22 cellular contexts compared by ENCODE assay signal in genomic region chr9:92561374-92562329, GRCh38. TPM values are rescaled to one million over a fixed set of nuclear protein-coding genes. Genes with fewer than 3 reads are reported as not detected.
DNase-seq lines count a peak whose midpoint lies in the region; ATAC-seq and TF ChIP-seq lines count a peak whose summit lies in the region.
"Had no signal": no experiment of that assay in that cellular context is flagged by ENCODE, and none has a peak within 500 bp of the region (broad histone marks: within the 10 kb centered on the region; RNA-seq: fewer than 3 reads in every experiment).

No MANE protein-coding gene starts in this region.

- H4K20me1 ChIP-seq in mammary epithelial cell (ENCODE audit: insufficient read depth, low read length): no peaks in the 10 kb centered on the region

- no peak overlapping the region for H3K4me3 ChIP-seq in mammary epithelial cell (replicated peaks in 1 of 3; ENCODE audit: insufficient read depth in 1 of 3, low read depth in 2 of 3, low read length in 3 of 3)
- H3K4me3 ChIP-seq in fibroblast of villous mesenchyme (ENCODE audit: low read depth, low read length): no peak overlapping the region
- H3K4me3 ChIP-seq: body of pancreas, coronary artery, GM23338 had no signal

- BruUV-seq in mammary epithelial cell (replicated peaks; lab: Mats Ljungman, UMichigan): no TSS peak
- BruUV-seq in MCF 10A (replicated peaks; lab: Mats Ljungman, UMichigan): no TSS peak

- dilution Hi-C loops in mammary epithelial cell (cut with HindIII; ENCODE audit: low sequenced_read_pairs): no loop called here

- CTCF ChIA-PET in mammary epithelial cell (lab: Charles Lee; ENCODE audit: low non-redundant PET) (no interaction called here), MCF 10A (lab: Yijun Ruan, JAX) (no interaction called here)

- no peaks in the 10 kb centered on the region for H3K27me3 ChIP-seq in mammary epithelial cell (ENCODE audit: insufficient read depth, low read length)
- H3K27me3 ChIP-seq: body of pancreas had no signal

- H3K27me3 Mint-ChIP-seq in MCF 10A (ENCODE audit: insufficient read depth, unreplicated experiment) (no peaks in the 10 kb centered on the region), type B pancreatic cell (no peaks in the 10 kb centered on the region)
- no peaks in the 10 kb centered on the region for H3K27me3 Mint-ChIP-seq in activated CD4-positive, alpha-beta T cell treated with anti-CD3 and anti-CD28 coated beads, Interleukin-2, amount 10 ng/mL, durations not matched to agents 24 days and 14 days
- H3K27me3 Mint-ChIP-seq: activated CD4-positive, alpha-beta memory T cell treated with anti-CD3 and anti-CD28 coated beads, Interleukin-2, amount 10 ng/mL, durations not matched to agents 7 days and 5 days; activated naive CD4-positive, alpha-beta T cell treated with anti-CD3 and anti-CD28 coated beads, Interleukin-2, amount 10 ng/mL, durations not matched to agents 7 days and 5 days; activated T-cell treated with anti-CD3 and anti-CD28 coated beads, Interleukin-2, amount 50 U/mL, for 24 hours; CD4-positive, CD25-positive, alpha-beta regulatory T cell had no signal

- H3K36me3 ChIP-seq in mammary epithelial cell (ENCODE audit: insufficient read depth, low read length): no peaks in the 10 kb centered on the region

- H3K9me3 ChIP-seq in mammary epithelial cell (replicated peaks; ENCODE audit: insufficient read depth, low read length): no peaks in the 10 kb centered on the region
- H3K9me3 ChIP-seq: body of pancreas had no signal

- DNase-seq in mammary epithelial cell (peak; percentile 55), MCF 10A (ENCODE audit: unreplicated experiment) (no peak), amniotic epithelial cell (ENCODE audit: low read depth) (peak; percentile 69), fibroblast of villous mesenchyme (ENCODE audit: low read depth) (peak; percentile 77), type B pancreatic cell (ENCODE audit: extremely low spot score, unreplicated experiment) (no peak), AML-193 (lab: John Stamatoyannopoulos, UW) (no peak)
- DNase-seq in stimulated activated naive CD8-positive, alpha-beta T cell treated with anti-CD3 and anti-CD28 coated beads, Interleukin-15, Interleukin-2, amounts not matched to agents 100 U/mL and 50 U/mL, for 24 hours: no peak
- DNase-seq in activated CD4-positive, alpha-beta T cell treated with anti-CD3 and anti-CD28 coated beads, Interleukin-2, amount 10 ng/mL, durations not matched to agents 24 days and 14 days: no peak
- DNase-seq: activated CD4-positive, alpha-beta memory T cell treated with anti-CD3 and anti-CD28 coated beads, Interleukin-2, amount 10 ng/mL, durations not matched to agents 7 days and 5 days; activated naive CD4-positive, alpha-beta T cell treated with anti-CD3 and anti-CD28 coated beads, Interleukin-2, amount 10 ng/mL, durations not matched to agents 7 days and 5 days; activated T-cell treated with anti-CD3 and anti-CD28 coated beads, Interleukin-2, amount 50 U/mL, for 24 hours; body of pancreas; CD4-positive, CD25-positive, alpha-beta regulatory T cell; MM.1S; NCI-H146; NCI-H345; stimulated activated CD8-positive, alpha-beta memory T cell treated with anti-CD3 and anti-CD28 coated beads, Interleukin-4, amount 100 ng/mL, for 48 hours had no signal

- no peak overlapping the region for H3K27ac Mint-ChIP-seq in MCF 10A (ENCODE audit: low read depth, unreplicated experiment)
- no peak overlapping the region for H3K27ac Mint-ChIP-seq in type B pancreatic cell
- no peak overlapping the region for H3K27ac Mint-ChIP-seq in activated CD4-positive, alpha-beta T cell treated with anti-CD3 and anti-CD28 coated beads, Interleukin-2, amount 10 ng/mL, durations not matched to agents 24 days and 14 days
- H3K27ac Mint-ChIP-seq: activated CD4-positive, alpha-beta memory T cell treated with anti-CD3 and anti-CD28 coated beads, Interleukin-2, amount 10 ng/mL, durations not matched to agents 7 days and 5 days; activated naive CD4-positive, alpha-beta T cell treated with anti-CD3 and anti-CD28 coated beads, Interleukin-2, amount 10 ng/mL, durations not matched to agents 7 days and 5 days; activated T-cell treated with anti-CD3 and anti-CD28 coated beads, Interleukin-2, amount 50 U/mL, for 24 hours; CD4-positive, CD25-positive, alpha-beta regulatory T cell; GM23338 had no signal

- no peak overlapping the region for H3K4me2 ChIP-seq in mammary epithelial cell (ENCODE audit: insufficient read depth, low read depth, low read length)
- H3K4me2 ChIP-seq: GM23338 had no signal

- H3K4me1 ChIP-seq in mammary epithelial cell (ENCODE audit: insufficient read depth, low read length): peaks cover 4% of the 10 kb centered on the region
- H3K4me1 ChIP-seq: body of pancreas had no signal

- no peaks in the 10 kb centered on the region for H3K4me1 Mint-ChIP-seq in MCF 10A (ENCODE audit: insufficient read depth, unreplicated experiment)
- H3K4me1 Mint-ChIP-seq in type B pancreatic cell (ENCODE audit: unreplicated experiment): peaks cover 8% of the 10 kb centered on the region
- H3K4me1 Mint-ChIP-seq in activated CD4-positive, alpha-beta T cell treated with anti-CD3 and anti-CD28 coated beads, Interleukin-2, amount 10 ng/mL, durations not matched to agents 24 days and 14 days: no peaks in the 10 kb centered on the region
- H3K4me1 Mint-ChIP-seq: activated CD4-positive, alpha-beta memory T cell treated with anti-CD3 and anti-CD28 coated beads, Interleukin-2, amount 10 ng/mL, durations not matched to agents 7 days and 5 days; activated naive CD4-positive, alpha-beta T cell treated with anti-CD3 and anti-CD28 coated beads, Interleukin-2, amount 10 ng/mL, durations not matched to agents 7 days and 5 days; CD4-positive, CD25-positive, alpha-beta regulatory T cell had no signal

- H3K36me3 Mint-ChIP-seq in MCF 10A (ENCODE audit: insufficient read depth, unreplicated experiment): no peaks in the 10 kb centered on the region
- H3K36me3 Mint-ChIP-seq in type B pancreatic cell: no peaks in the 10 kb centered on the region
- H3K36me3 Mint-ChIP-seq in activated CD4-positive, alpha-beta T cell treated with anti-CD3 and anti-CD28 coated beads, Interleukin-2, amount 10 ng/mL, durations not matched to agents 24 days and 14 days (ENCODE audit: low read depth): no peaks in the 10 kb centered on the region
- H3K36me3 Mint-ChIP-seq: activated naive CD4-positive, alpha-beta T cell treated with anti-CD3 and anti-CD28 coated beads, Interleukin-2, amount 10 ng/mL, durations not matched to agents 7 days and 5 days had no signal

- intact Hi-C loops in mammary epithelial cell (cut with micrococcal nuclease): no loop called here
- intact Hi-C loops in MCF 10A (cut with micrococcal nuclease): no loop called here
- intact Hi-C loops in activated CD4-positive, alpha-beta T cell treated with anti-CD3 and anti-CD28 coated beads, Interleukin-2, amount 10 ng/mL, durations not matched to agents 24 days and 14 days (cut with micrococcal nuclease): no loop called here

- no peak for TF ChIP-seq CTCF in mammary epithelial cell (conservative IDR thresholded peaks at IDR 0.05 in 1 of 2, IDR thresholded peaks at IDR 0.05 in 1 of 2; ENCODE audit: extremely low read depth in 1 of 2, insufficient read depth in 1 of 2, low read depth in 1 of 2, low read length in 2 of 2)
- TF ChIP-seq CTCF in MCF 10A (IDR thresholded peaks at IDR 0.05; ENCODE audit: unreplicated experiment): no peak
- no peak for TF ChIP-seq CTCF in fibroblast of villous mesenchyme (IDR thresholded peaks at IDR 0.05; ENCODE audit: insufficient read depth, low read depth, low read length)
- no peak for TF ChIP-seq CTCF in type B pancreatic cell (conservative IDR thresholded peaks at IDR 0.05)

- ATAC-seq in stimulated activated naive CD8-positive, alpha-beta T cell treated with anti-CD3 and anti-CD28 coated beads, Interleukin-15, Interleukin-2, amounts not matched to agents 100 U/mL and 50 U/mL, for 24 hours: no peak
- ATAC-seq: body of pancreas, GM23338 had no signal

- 98% methylated on average over 5 of the region's 5 CpGs for WGBS in mammary epithelial cell (ENCODE audit: low coverage, missing lambda C conversion rate)

- H2AFZ ChIP-seq in mammary epithelial cell (ENCODE audit: low read depth, low read length): no peak overlapping the region
- H2AFZ ChIP-seq: GM23338 had no signal

- no peak overlapping the region for H3K9ac ChIP-seq in mammary epithelial cell (ENCODE audit: insufficient read depth, low read length)

- H3K4me3 Mint-ChIP-seq in MCF 10A (ENCODE audit: unreplicated experiment) (no peak overlapping the region), type B pancreatic cell (no peak overlapping the region)
- no peak overlapping the region for H3K4me3 Mint-ChIP-seq in activated CD4-positive, alpha-beta T cell treated with anti-CD3 and anti-CD28 coated beads, Interleukin-2, amount 10 ng/mL, durations not matched to agents 24 days and 14 days
- H3K4me3 Mint-ChIP-seq: activated CD4-positive, alpha-beta memory T cell treated with anti-CD3 and anti-CD28 coated beads, Interleukin-2, amount 10 ng/mL, durations not matched to agents 7 days and 5 days; activated naive CD4-positive, alpha-beta T cell treated with anti-CD3 and anti-CD28 coated beads, Interleukin-2, amount 10 ng/mL, durations not matched to agents 7 days and 5 days; activated T-cell treated with anti-CD3 and anti-CD28 coated beads, Interleukin-2, amount 50 U/mL, for 24 hours; CD4-positive, CD25-positive, alpha-beta regulatory T cell; GM23338 had no signal

- H3K9me3 Mint-ChIP-seq in MCF 10A (ENCODE audit: unreplicated experiment) (no peaks in the 10 kb centered on the region), type B pancreatic cell (no peaks in the 10 kb centered on the region)
- no peaks in the 10 kb centered on the region for H3K9me3 Mint-ChIP-seq in activated CD4-positive, alpha-beta T cell treated with anti-CD3 and anti-CD28 coated beads, Interleukin-2, amount 10 ng/mL, durations not matched to agents 24 days and 14 days
- H3K9me3 Mint-ChIP-seq: activated CD4-positive, alpha-beta memory T cell treated with anti-CD3 and anti-CD28 coated beads, Interleukin-2, amount 10 ng/mL, durations not matched to agents 7 days and 5 days; activated naive CD4-positive, alpha-beta T cell treated with anti-CD3 and anti-CD28 coated beads, Interleukin-2, amount 10 ng/mL, durations not matched to agents 7 days and 5 days; GM23338 had no signal

- H3K27ac ChIP-seq in mammary epithelial cell (ENCODE audit: insufficient read depth, low read depth, low read length): no peak overlapping the region
- H3K27ac ChIP-seq: body of pancreas, coronary artery, VCaP had no signal

- POLR2A ChIA-PET in MCF 10A (lab: Yijun Ruan, JAX): interaction anchor here (0.6 to 1.4 kb wide), 2 partner anchors 44 to 99 kb away, joined by 3 read pairs; no protein-coding TSS in a partner anchor

- in situ Hi-C loops in mammary epithelial cell (cut with MboI; ENCODE audit: low sequenced_read_pairs in 2 of 2): no loop called here

- H3K79me2 ChIP-seq in mammary epithelial cell (ENCODE audit: insufficient read depth, low read length): no peaks in the 10 kb centered on the region

RNA-seq across cellular contexts. Expression of gene ECM2, which starts 25.9 kb away (rescaled TPM):
- total RNA-seq in mammary epithelial cell: 1 to 10 TPM; 1.3 to 2.1 TPM
- 0.56 TPM for polyA plus RNA-seq in mammary epithelial cell
- polyA minus RNA-seq in mammary epithelial cell: not detected
- 10.2 and 13.5 TPM in 2 replicates for total RNA-seq in MCF 10A (2022)
- total RNA-seq in fibroblast of villous mesenchyme: 2.3 and 2.6 TPM in 2 replicates
- total RNA-seq in type B pancreatic cell (ENCODE audit: low replicate concordance): 0.24 and 0.51 TPM in 2 replicates
- not detected in 2 replicates for total RNA-seq in activated CD4-positive, alpha-beta T cell treated with anti-CD3 and anti-CD28 coated beads, Interleukin-2, amount 10 ng/mL, durations not matched to agents 24 days and 14 days
- total RNA-seq: activated CD4-positive, alpha-beta memory T cell treated with anti-CD3 and anti-CD28 coated beads, Interleukin-2, amount 10 ng/mL, durations not matched to agents 7 days and 5 days; CD4-positive, CD25-positive, alpha-beta regulatory T cell; glomerular endothelial cell; GM23338; T-helper 1 cell treated with Interleukin-12 subunit alpha and Interleukin-12 subunit beta and Interleukin-4 antibody, amounts not matched to agents 30 ng/mL and 1 ng/mL, for 36 hours had no signal
- polyA plus RNA-seq: CD4-positive, CD25-positive, alpha-beta regulatory T cell had no signal

Comparison
In these comparisons a context has a peak if more than half of its experiments do, and no peak if none do; other contexts are left out.
1. DNase-seq: peak in mammary epithelial cell (single experiment), amniotic epithelial cell (single experiment) and fibroblast of villous mesenchyme (single experiment); none in MCF 10A (single experiment), type B pancreatic cell (single experiment), stimulated activated naive CD8-positive, alpha-beta T cell treated with anti-CD3 and anti-CD28 coated beads, Interleukin-15, Interleukin-2, amounts not matched to agents 100 U/mL and 50 U/mL, for 24 hours (single experiment), AML-193 (0 of 2) and activated CD4-positive, alpha-beta T cell treated with anti-CD3 and anti-CD28 coated beads, Interleukin-2, amount 10 ng/mL, durations not matched to agents 24 days and 14 days (single experiment).